ENCODE assay signal across 11 cellular contexts in the genomic region with DNA sequence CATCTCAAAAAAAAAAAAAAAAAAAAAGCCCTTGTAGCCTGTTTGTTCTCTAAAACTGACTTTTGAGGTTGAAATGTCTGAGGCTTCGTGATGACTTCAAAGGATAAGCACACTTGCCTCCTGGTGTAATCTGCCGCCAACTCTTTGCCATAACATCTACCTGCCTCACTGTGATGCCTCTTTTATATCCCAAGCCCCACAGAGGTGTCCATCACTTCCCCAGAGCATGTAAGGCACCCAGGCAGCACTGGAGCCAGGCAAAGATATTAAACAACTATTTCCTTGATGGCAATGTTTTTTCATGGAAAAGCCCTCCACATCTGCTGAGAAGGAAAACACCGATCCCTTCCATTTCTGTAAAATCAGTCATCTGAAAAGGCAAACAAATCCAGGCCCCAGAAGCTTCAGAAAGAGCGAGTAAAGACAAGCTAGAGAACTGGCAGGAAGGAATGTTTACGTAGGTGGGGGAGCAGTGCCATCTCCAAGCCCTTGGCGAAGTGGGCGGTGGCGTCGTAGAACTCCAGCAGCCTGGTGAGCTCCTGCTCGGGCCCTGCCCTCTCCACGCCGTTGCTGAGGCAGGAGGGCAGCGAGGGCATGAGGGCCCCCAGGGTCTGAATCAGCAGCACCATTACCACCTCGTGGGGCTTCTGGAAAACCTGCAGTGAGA. TPM values are rescaled to one million over a fixed set of nuclear protein-coding genes. Genes with fewer than 3 reads are reported as not detected.
DNase-seq lines count a peak whose midpoint lies in the region; ATAC-seq, FAIRE-seq and TF ChIP-seq lines count a peak whose summit lies in the region.
"Had no signal": no experiment of that assay in that cellular context is flagged by ENCODE, and none has a peak within 500 bp of the region (broad histone marks: within the 10 kb centered on the region; RNA-seq: fewer than 3 reads in every experiment).

No MANE protein-coding gene starts in this region.

- H3K9me2 ChIP-seq in PC-9 (ENCODE audit: insufficient read depth): no peaks in the 10 kb centered on the region

- CTCF ChIA-PET in PC-9 (lab: Charles Lee): interaction anchor here (0.6 kb wide), 1 partner anchor 121 kb away, joined by 3 read pairs; no protein-coding TSS in a partner anchor

- POLR2A ChIA-PET in PC-9 (lab: Charles Lee; ENCODE audit: unreplicated experiment): no interaction called here

- ATAC-seq in thoracic aorta (ENCODE audit: insufficient number of reproducible peaks, low FRiP score, low read depth) (no peak), GM18519 (IDR thresholded peaks at IDR 0.05; ENCODE audit: low FRiP score, unreplicated experiment) (no peak)
- no peak for ATAC-seq in natural killer cell treated with Interleukin-12 subunit alpha and Interleukin-12 subunit beta and Interleukin-15 and Interleukin-18, amount 100 ng/mL, for 72 hours

- no peaks in the 10 kb centered on the region for H3K27me3 Mint-ChIP-seq in natural killer cell treated with Interleukin-12 subunit alpha and Interleukin-12 subunit beta and Interleukin-15 and Interleukin-18, amount 100 ng/mL, for 72 hours

- no peaks in the 10 kb centered on the region for H3K4me1 Mint-ChIP-seq in natural killer cell treated with Interleukin-12 subunit alpha and Interleukin-12 subunit beta and Interleukin-15 and Interleukin-18, amount 100 ng/mL, for 72 hours (ENCODE audit: low read depth in 2 of 2)

- peak; percentile 26 for DNase-seq in NCI-H1092 treated with DMSO at 0.1 percent for 48 hours (lab: John Stamatoyannopoulos, UW)
- no peak for DNase-seq in NCI-H1092 (lab: John Stamatoyannopoulos, UW)
- no peak for DNase-seq in PC-9
- DNase-seq in keratinocyte (ENCODE audit: low read depth, low spot score): no peak
- no peak for DNase-seq in thoracic aorta (ENCODE audit: low spot score)
- DNase-seq in natural killer cell treated with Interleukin-12 subunit alpha and Interleukin-12 subunit beta and Interleukin-15 and Interleukin-18, amount 100 ng/mL, for 72 hours (ENCODE audit: low spot score): no peak
- DNase-seq in NCI-H128 (lab: John Stamatoyannopoulos, UW; ENCODE audit: unreplicated experiment): no peak
- DNase-seq: stimulated activated CD4-positive, alpha-beta T cell treated with anti-CD3 and anti-CD28 coated beads, Interleukin-4, amount 100 ng/mL, for 24 hours had no signal

- peaks cover 18% of the 10 kb centered on the region for H3K4me1 ChIP-seq in PC-9 (replicated peaks; ENCODE audit: insufficient read depth)
- H3K4me1 ChIP-seq in keratinocyte (ENCODE audit: control insufficient read depth, extremely low read depth, insufficient read depth, low read length): peaks cover 14% of the 10 kb centered on the region
- peaks cover 9 to 21% of the 10 kb centered on the region in 2 donors for H3K4me1 ChIP-seq in thoracic aorta (ENCODE audit: control insufficient read depth in 1 of 2, low read depth in 2 of 2)

- no peak for TF ChIP-seq CTCF in PC-9 (conservative IDR thresholded peaks at IDR 0.05)
- TF ChIP-seq CTCF in keratinocyte (optimal IDR thresholded peaks at IDR 0.05 in 1 of 3, IDR thresholded peaks at IDR 0.05 in 1 of 3, conservative IDR thresholded peaks at IDR 0.05 in 1 of 3; ENCODE audit: extremely low read depth in 1 of 3, insufficient read depth in 2 of 3, low read length in 3 of 3): no peak
- no peak for TF ChIP-seq CTCF in thoracic aorta (IDR thresholded peaks at IDR 0.05)

- no TSS peak for BruUV-seq in PC-9 (replicated peaks; lab: Mats Ljungman, UMichigan)

- H3K36me3 Mint-ChIP-seq in natural killer cell treated with Interleukin-12 subunit alpha and Interleukin-12 subunit beta and Interleukin-15 and Interleukin-18, amount 100 ng/mL, for 72 hours: peaks cover 9% of the 10 kb centered on the region

- no peak overlapping the region for H2AFZ ChIP-seq in PC-9
- H2AFZ ChIP-seq in keratinocyte (ENCODE audit: control insufficient read depth, low read length): peak overlapping the region; percentile 66

- intact Hi-C loops in PC-9 (cut with micrococcal nuclease; ENCODE audit: unreplicated experiment): loop anchor here (5.0 kb wide), 1 partner anchor 167 kb away; no protein-coding TSS in a partner anchor

- H4K20me1 ChIP-seq in PC-9 (ENCODE audit: insufficient read depth): no peaks in the 10 kb centered on the region; the same call in 1 of the 2 replicates
- H4K20me1 ChIP-seq in keratinocyte (ENCODE audit: control insufficient read depth, extremely low read depth, insufficient read depth, low read length): no peaks in the 10 kb centered on the region

- peaks cover 13% of the 10 kb centered on the region for H3F3A ChIP-seq in PC-9 (ENCODE audit: insufficient read depth, low read depth)

- no peaks in the 10 kb centered on the region for H3K9me1 ChIP-seq in keratinocyte (ENCODE audit: control insufficient read depth, extremely low read depth, insufficient read depth, low read length)

- H3K9me3 ChIP-seq in PC-9 (ENCODE audit: insufficient read depth, low read depth): no peaks in the 10 kb centered on the region
- no peaks in the 10 kb centered on the region for H3K9me3 ChIP-seq in keratinocyte (ENCODE audit: control insufficient read depth, low read depth, low read length)
- no peaks in the 10 kb centered on the region for H3K9me3 ChIP-seq in thoracic aorta

- no peak overlapping the region for H3K27ac Mint-ChIP-seq in natural killer cell treated with Interleukin-12 subunit alpha and Interleukin-12 subunit beta and Interleukin-15 and Interleukin-18, amount 100 ng/mL, for 72 hours

- no peaks in the 10 kb centered on the region for H3K27me3 ChIP-seq in PC-9 (ENCODE audit: insufficient read depth, low read depth)
- no peaks in the 10 kb centered on the region for H3K27me3 ChIP-seq in keratinocyte (ENCODE audit: control insufficient read depth, extremely low read depth, insufficient read depth, low read length)
- no peaks in the 10 kb centered on the region for H3K27me3 ChIP-seq in thoracic aorta (replicated peaks; ENCODE audit: insufficient read depth)

- no peaks in the 10 kb centered on the region for H3K9me3 Mint-ChIP-seq in natural killer cell treated with Interleukin-12 subunit alpha and Interleukin-12 subunit beta and Interleukin-15 and Interleukin-18, amount 100 ng/mL, for 72 hours

- H3K4me2 ChIP-seq in PC-9: no peak overlapping the region
- H3K4me2 ChIP-seq in keratinocyte (ENCODE audit: control insufficient read depth, extremely low read depth, insufficient read depth, low read depth, low read length): peak overlapping the region; percentile 73

- H3K79me2 ChIP-seq in PC-9 (ENCODE audit: low read depth) (no peaks in the 10 kb centered on the region), keratinocyte (ENCODE audit: control insufficient read depth, insufficient read depth, low read length) (no peaks in the 10 kb centered on the region)

- H3K4me3 Mint-ChIP-seq in natural killer cell treated with Interleukin-12 subunit alpha and Interleukin-12 subunit beta and Interleukin-15 and Interleukin-18, amount 100 ng/mL, for 72 hours: no peak overlapping the region

- peak overlapping the region; percentile 72 for H3K9ac ChIP-seq in keratinocyte (ENCODE audit: control insufficient read depth, extremely low read depth, insufficient read depth, low read length)

- FAIRE-seq in keratinocyte (lab: Jason Lieb, UNC): peak; percentile 68
- FAIRE-seq: A204.1, HTR-8/SVneo had no signal

- dilution Hi-C loops in keratinocyte (cut with MboI; ENCODE audit: extremely low pct_ligation_motif_present, low sequenced_read_pairs): no loop called here

- no peaks in the 10 kb centered on the region; the same call in 1 of the 2 replicates for H3K36me3 ChIP-seq in PC-9 (ENCODE audit: low read depth)
- peaks cover 0 to 2% of the 10 kb centered on the region in 2 experiments for H3K36me3 ChIP-seq in keratinocyte (ENCODE audit: control insufficient read depth in 2 of 2, extremely low read depth in 1 of 2, insufficient read depth in 2 of 2, low read length in 2 of 2)
- H3K36me3 ChIP-seq in thoracic aorta: peaks cover 3% of the 10 kb centered on the region

- H3K27ac ChIP-seq in PC-9 (peak overlapping the region; percentile 48), keratinocyte (ENCODE audit: control insufficient read depth, insufficient read depth, low read length) (peak overlapping the region; percentile 88), thoracic aorta (peak overlapping the region; percentile 82 to 92)

- no peak overlapping the region for H3K4me3 ChIP-seq in PC-9
- H3K4me3 ChIP-seq in keratinocyte (ENCODE audit: control insufficient read depth in 2 of 3, extremely low read depth in 1 of 3, insufficient read depth in 2 of 3, low read depth in 1 of 3, low read length in 3 of 3): peak overlapping the region in 2 of 3 experiments; percentile 3 to 50
- no peak overlapping the region for H3K4me3 ChIP-seq in thoracic aorta

RNA-seq across cellular contexts. Expression of a gene that starts 28.6 kb away (rescaled TPM):
- total RNA-seq in PC-9 (2021) (38.3 and 40.7 TPM in 2 replicates), thoracic aorta (10 to 100 TPM; 27.8 to 37.6 TPM)
- polyA plus RNA-seq in keratinocyte: 14.7 to 18.1 TPM (median 16.6 TPM) in 3 replicates
- 8.8 TPM for polyA plus RNA-seq in keratinocyte (2011; ENCODE audit: low read depth)
- polyA plus RNA-seq in keratinocyte (2011; cell fraction: cytosol; rRNA removed): 9.2 and 13.6 TPM in 2 replicates
- 35.3 and 53.7 TPM in 2 replicates for polyA plus RNA-seq in keratinocyte (2011; cell fraction: nucleus; rRNA removed)
- 10.7 and 13.3 TPM in 2 replicates for polyA plus RNA-seq in keratinocyte (2012; ENCODE audit: low replicate concordance)
- 21.0 to 33.8 TPM (median 25.3 TPM) in 3 replicates for polyA minus RNA-seq in keratinocyte
- polyA minus RNA-seq in keratinocyte (2011; cell fraction: cytosol; rRNA and poly(A)+ RNA removed): 12.3 TPM
- polyA minus RNA-seq in keratinocyte (2011; cell fraction: nucleus; rRNA and poly(A)+ RNA removed): 17.7 and 33.6 TPM in 2 replicates
- 10 to 100 TPM; 21.9 to 28.2 TPM for total RNA-seq in natural killer cell treated with Interleukin-12 subunit alpha and Interleukin-12 subunit beta and Interleukin-15 and Interleukin-18, amount 100 ng/mL, for 72 hours

Comparison
In these comparisons a context has a peak if more than half of its experiments do, and no peak if none do; other contexts are left out.
1. H3K4me3 ChIP-seq: peak in keratinocyte (2 of 3); none in PC-9 (single experiment) and thoracic aorta (single experiment).
2. Peak in every context shown above with its lines, with median percentiles within 50 percentile points of each other: H3K27ac ChIP-seq.